20 cellular contexts compared by ENCODE assay signal in genomic region chr3:144687862-144688261, GRCh38.
A peak's percentile ranks its signal among the peaks of the same experiment; 100 is the strongest.
DNase-seq lines count a peak whose midpoint lies in the region; ATAC-seq and TF ChIP-seq lines count a peak whose summit lies in the region.
"Had no signal": no experiment of that assay in that cellular context is flagged by ENCODE, and none has a peak within 500 bp of the region (broad histone marks: within the 10 kb centered on the region; RNA-seq: fewer than 3 reads in every experiment).

No MANE protein-coding gene starts in this region.

- no TSS peak for BruUV-seq in mammary epithelial cell (replicated peaks; lab: Mats Ljungman, UMichigan)
- BruUV-seq in MCF 10A (replicated peaks; lab: Mats Ljungman, UMichigan): no TSS peak

- H3K9me2 ChIP-seq in Loucy (replicated peaks; ENCODE audit: low read depth, low read length): no peaks in the 10 kb centered on the region

- H2AFZ ChIP-seq in mammary epithelial cell (ENCODE audit: low read depth, low read length) (no peak overlapping the region), Loucy (ENCODE audit: low read length) (no peak overlapping the region)

- H3K36me3 Mint-ChIP-seq in MCF 10A (ENCODE audit: insufficient read depth, unreplicated experiment) (no peaks in the 10 kb centered on the region), type B pancreatic cell (no peaks in the 10 kb centered on the region)
- no peaks in the 10 kb centered on the region for H3K36me3 Mint-ChIP-seq in activated T-helper 1 cell treated with anti-CD3 and anti-CD28 coated beads, Interleukin-12 subunit alpha, Interleukin-12 subunit beta, Interleukin-2, Interleukin-4 antibody, amounts not matched to agents 30 ng/mL and 10 ng/mL and 1 ng/mL, durations not matched to agents 14 hours and 24 hours and 36 hours (ENCODE audit: low read depth)

- in situ Hi-C loops in mammary epithelial cell (cut with MboI; ENCODE audit: low sequenced_read_pairs in 2 of 2): no loop called here
- in situ Hi-C loops in brain microvascular endothelial cell (cut with HindIII; ENCODE audit: low pct_ligation_motif_present, low sequenced_read_pairs): no loop called here

- intact Hi-C loops in mammary epithelial cell (cut with micrococcal nuclease) (no loop called here), MCF 10A (cut with micrococcal nuclease) (no loop called here), sciatic nerve (cut with DNase I) (no loop called here)
- intact Hi-C loops in activated T-helper 1 cell treated with anti-CD3 and anti-CD28 coated beads, Interleukin-12 subunit alpha, Interleukin-12 subunit beta, Interleukin-2, Interleukin-4 antibody, amounts not matched to agents 30 ng/mL and 10 ng/mL and 1 ng/mL, durations not matched to agents 14 hours and 24 hours and 36 hours (cut with micrococcal nuclease): no loop called here

- H3K27me3 ChIP-seq in mammary epithelial cell (ENCODE audit: insufficient read depth, low read length): no peaks in the 10 kb centered on the region
- H3K27me3 ChIP-seq in Loucy (ENCODE audit: insufficient read depth, low read length, poor library complexity, severe bottlenecking): no peaks in the 10 kb centered on the region
- H3K27me3 ChIP-seq in brain microvascular endothelial cell (replicated peaks): no peaks in the 10 kb centered on the region
- H3K27me3 ChIP-seq: ascending aorta, gastrocnemius medialis had no signal

- H3K4me1 Mint-ChIP-seq in MCF 10A (ENCODE audit: insufficient read depth, unreplicated experiment) (no peaks in the 10 kb centered on the region), type B pancreatic cell (ENCODE audit: unreplicated experiment) (no peaks in the 10 kb centered on the region)
- no peaks in the 10 kb centered on the region for H3K4me1 Mint-ChIP-seq in activated T-helper 1 cell treated with anti-CD3 and anti-CD28 coated beads, Interleukin-12 subunit alpha, Interleukin-12 subunit beta, Interleukin-2, Interleukin-4 antibody, amounts not matched to agents 30 ng/mL and 10 ng/mL and 1 ng/mL, durations not matched to agents 14 hours and 24 hours and 36 hours (ENCODE audit: low read depth)

- H3K36me3 ChIP-seq in mammary epithelial cell (ENCODE audit: insufficient read depth, low read length): no peaks in the 10 kb centered on the region
- H3K36me3 ChIP-seq in Loucy (ENCODE audit: insufficient read depth, low read length): no peaks in the 10 kb centered on the region
- no peaks in the 10 kb centered on the region for H3K36me3 ChIP-seq in brain microvascular endothelial cell (replicated peaks)
- H3K36me3 ChIP-seq: ascending aorta, gastrocnemius medialis had no signal

- no peaks in the 10 kb centered on the region for H3K27me3 Mint-ChIP-seq in MCF 10A (ENCODE audit: insufficient read depth, unreplicated experiment)
- H3K27me3 Mint-ChIP-seq in type B pancreatic cell: no peaks in the 10 kb centered on the region
- no peaks in the 10 kb centered on the region for H3K27me3 Mint-ChIP-seq in activated T-helper 1 cell treated with anti-CD3 and anti-CD28 coated beads, Interleukin-12 subunit alpha, Interleukin-12 subunit beta, Interleukin-2, Interleukin-4 antibody, amounts not matched to agents 30 ng/mL and 10 ng/mL and 1 ng/mL, durations not matched to agents 14 hours and 24 hours and 36 hours (ENCODE audit: insufficient read depth)

- TF ChIP-seq CTCF in mammary epithelial cell (conservative IDR thresholded peaks at IDR 0.05 in 1 of 2, IDR thresholded peaks at IDR 0.05 in 1 of 2; ENCODE audit: extremely low read depth in 1 of 2, insufficient read depth in 1 of 2, low read depth in 1 of 2, low read length in 2 of 2): peak in 1 of 2 donors; percentile 34
- TF ChIP-seq CTCF in MCF 10A (IDR thresholded peaks at IDR 0.05; ENCODE audit: unreplicated experiment): no peak
- peak; percentile 32 for TF ChIP-seq CTCF in Loucy (conservative IDR thresholded peaks at IDR 0.05; ENCODE audit: low read length)
- peak; percentile 9 for TF ChIP-seq CTCF in brain microvascular endothelial cell (IDR thresholded peaks at IDR 0.05; ENCODE audit: low read depth, low read length, missing control alignments)
- peak; percentile 24 for TF ChIP-seq CTCF in type B pancreatic cell (conservative IDR thresholded peaks at IDR 0.05)

- H4K20me1 ChIP-seq in mammary epithelial cell (ENCODE audit: insufficient read depth, low read length) (no peaks in the 10 kb centered on the region), Loucy (ENCODE audit: insufficient read depth, low read length, poor library complexity, severe bottlenecking) (no peaks in the 10 kb centered on the region)

- H3F3A ChIP-seq in Loucy (ENCODE audit: low read depth): no peaks in the 10 kb centered on the region

- H3K4me1 ChIP-seq in mammary epithelial cell (ENCODE audit: insufficient read depth, low read length): no peaks in the 10 kb centered on the region
- H3K4me1 ChIP-seq in Loucy (ENCODE audit: insufficient read depth, low read length, poor library complexity, severe bottlenecking): no peaks in the 10 kb centered on the region
- H3K4me1 ChIP-seq: A549, ascending aorta, gastrocnemius medialis had no signal

- H3K79me2 ChIP-seq in mammary epithelial cell (ENCODE audit: insufficient read depth, low read length): no peaks in the 10 kb centered on the region
- no peaks in the 10 kb centered on the region for H3K79me2 ChIP-seq in Loucy (ENCODE audit: insufficient read depth, low read length)

- H3K9ac ChIP-seq in mammary epithelial cell (ENCODE audit: insufficient read depth, low read length): no peak overlapping the region
- no peak overlapping the region for H3K9ac ChIP-seq in Loucy (ENCODE audit: low read depth, low read length, poor library complexity, severe bottlenecking)

- H3K9me3 Mint-ChIP-seq in MCF 10A (ENCODE audit: unreplicated experiment): no peaks in the 10 kb centered on the region
- no peaks in the 10 kb centered on the region for H3K9me3 Mint-ChIP-seq in type B pancreatic cell
- no peaks in the 10 kb centered on the region for H3K9me3 Mint-ChIP-seq in activated T-helper 1 cell treated with anti-CD3 and anti-CD28 coated beads, Interleukin-12 subunit alpha, Interleukin-12 subunit beta, Interleukin-2, Interleukin-4 antibody, amounts not matched to agents 30 ng/mL and 10 ng/mL and 1 ng/mL, durations not matched to agents 14 hours and 24 hours and 36 hours

- peak; percentile 8 for DNase-seq in mammary epithelial cell
- DNase-seq in MCF 10A (ENCODE audit: unreplicated experiment): no peak
- DNase-seq in brain microvascular endothelial cell: no peak
- no peak for DNase-seq in type B pancreatic cell (ENCODE audit: extremely low spot score, unreplicated experiment)
- no peak for DNase-seq in activated T-helper 1 cell treated with anti-CD3 and anti-CD28 coated beads, Interleukin-12 subunit alpha, Interleukin-12 subunit beta, Interleukin-2, Interleukin-4 antibody, amounts not matched to agents 30 ng/mL and 10 ng/mL and 1 ng/mL, durations not matched to agents 14 hours and 24 hours and 36 hours (ENCODE audit: low spot score)
- no peak for DNase-seq in NCI-H1930 (lab: John Stamatoyannopoulos, UW)
- DNase-seq in sciatic nerve (ENCODE audit: low spot score): no peak
- DNase-seq: activated CD4-positive, alpha-beta T cell treated with anti-CD3 and anti-CD28 coated beads, Interleukin-2, amount 50 U/mL, for 1 hour; COR-L47; gastrocnemius medialis; kidney; NCI-H1092 treated with DMSO at 0.1 percent for 48 hours; NCI-H446; posterior cingulate gyrus; stimulated activated CD4-positive, alpha-beta T cell treated with anti-CD3 and anti-CD28 coated beads, Interleukin-15, amount 100 ng/mL, for 24 hours; T-helper 9 cell had no signal

- H3K4me3 ChIP-seq in mammary epithelial cell (replicated peaks in 1 of 3; ENCODE audit: insufficient read depth in 1 of 3, low read depth in 2 of 3, low read length in 3 of 3) (no peak overlapping the region), Loucy (ENCODE audit: low read length, poor library complexity, severe bottlenecking) (no peak overlapping the region), brain microvascular endothelial cell (ENCODE audit: low read depth, low read length) (no peak overlapping the region)
- H3K4me3 ChIP-seq: A549, ascending aorta, gastrocnemius medialis had no signal

- CTCF ChIA-PET in mammary epithelial cell (lab: Charles Lee; ENCODE audit: low non-redundant PET): interaction anchor here (0.6 kb wide), 1 partner anchor 803 kb away, joined by 5 read pairs; no protein-coding TSS in a partner anchor
- CTCF ChIA-PET in MCF 10A (lab: Yijun Ruan, JAX): no interaction called here

- dilution Hi-C loops in mammary epithelial cell (cut with HindIII; ENCODE audit: low sequenced_read_pairs): no loop called here

- H3K27ac Mint-ChIP-seq in MCF 10A (ENCODE audit: low read depth, unreplicated experiment) (no peak overlapping the region), type B pancreatic cell (no peak overlapping the region)
- H3K27ac Mint-ChIP-seq in activated T-helper 1 cell treated with anti-CD3 and anti-CD28 coated beads, Interleukin-12 subunit alpha, Interleukin-12 subunit beta, Interleukin-2, Interleukin-4 antibody, amounts not matched to agents 30 ng/mL and 10 ng/mL and 1 ng/mL, durations not matched to agents 14 hours and 24 hours and 36 hours: no peak overlapping the region

- ATAC-seq in sciatic nerve: no peak
- ATAC-seq: A549, gastrocnemius medialis had no signal

- H3K4me3 Mint-ChIP-seq in MCF 10A (ENCODE audit: unreplicated experiment) (no peak overlapping the region), type B pancreatic cell (no peak overlapping the region)
- H3K4me3 Mint-ChIP-seq in activated T-helper 1 cell treated with anti-CD3 and anti-CD28 coated beads, Interleukin-12 subunit alpha, Interleukin-12 subunit beta, Interleukin-2, Interleukin-4 antibody, amounts not matched to agents 30 ng/mL and 10 ng/mL and 1 ng/mL, durations not matched to agents 14 hours and 24 hours and 36 hours: no peak overlapping the region

- 70% methylated on average over 4 of the region's 4 CpGs for WGBS in mammary epithelial cell (ENCODE audit: low coverage, missing lambda C conversion rate)

- H3K9me3 ChIP-seq in mammary epithelial cell (replicated peaks; ENCODE audit: insufficient read depth, low read length) (no peaks in the 10 kb centered on the region), Loucy (ENCODE audit: insufficient read depth, low read depth, low read length) (no peaks in the 10 kb centered on the region)
- H3K9me3 ChIP-seq: A549, ascending aorta, gastrocnemius medialis had no signal

- POLR2A ChIA-PET in MCF 10A (lab: Yijun Ruan, JAX): no interaction called here

- H3K4me2 ChIP-seq in mammary epithelial cell (ENCODE audit: insufficient read depth, low read depth, low read length) (no peak overlapping the region), Loucy (ENCODE audit: low read depth, low read length, poor library complexity, severe bottlenecking) (no peak overlapping the region)
- H3K4me2 ChIP-seq: A549 had no signal

- H3K27ac ChIP-seq in mammary epithelial cell (ENCODE audit: insufficient read depth, low read depth, low read length) (no peak overlapping the region), brain microvascular endothelial cell (no peak overlapping the region)
- H3K27ac ChIP-seq: A549, ascending aorta, gastrocnemius medialis, RWPE1 had no signal
